ENCODE assay signal across 30 cellular contexts in the genomic region with DNA sequence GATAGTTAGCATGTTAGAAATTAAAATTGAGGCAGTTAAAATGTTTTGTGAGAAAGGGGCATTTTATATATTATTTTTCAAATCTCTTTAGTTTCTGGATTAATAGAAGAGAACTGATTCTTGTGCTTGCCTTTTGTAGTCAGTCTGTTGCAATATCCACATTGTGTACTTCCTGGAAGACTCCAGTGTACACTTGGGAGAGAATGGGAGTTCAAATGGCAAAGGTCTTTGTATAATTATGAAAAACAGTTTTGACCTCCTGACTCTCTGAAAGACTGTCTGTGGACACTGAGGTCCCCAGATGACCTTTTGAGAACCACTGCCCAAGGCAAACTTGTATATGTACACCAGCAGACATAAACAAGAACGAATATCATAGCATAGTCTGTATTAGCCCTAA. TPM values are rescaled to one million over a fixed set of nuclear protein-coding genes. Genes with fewer than 3 reads are reported as not detected.
"Had no signal": no experiment of that assay in that cellular context is flagged by ENCODE, and none has a peak within 500 bp of the region (broad histone marks: within the 10 kb centered on the region; RNA-seq: fewer than 3 reads in every experiment).

No MANE protein-coding gene starts in this region.

- H3K27ac ChIP-seq: adrenal gland, body of pancreas, cardiac muscle cell, colonic mucosa, epithelial cell of prostate, esophagus squamous epithelium, gastroesophageal sphincter, heart right ventricle, hepatocyte had no signal

- H3K9me3 ChIP-seq: adrenal gland, body of pancreas, colonic mucosa, esophagus squamous epithelium, gastroesophageal sphincter, heart right ventricle had no signal

- DNase-seq: activated CD4-positive, alpha-beta memory T cell treated with anti-CD3 and anti-CD28 coated beads for 36 hours; activated CD4-positive, alpha-beta T cell treated with anti-CD3 and anti-CD28 coated beads for 36 hours; activated CD4-positive, alpha-beta T cell treated with anti-CD3 and anti-CD28 coated beads, Interleukin-2, amount 10 ng/mL, durations not matched to agents 24 days and 14 days; activated CD4-positive, CD25-positive, alpha-beta regulatory T cell; activated CD4-positive, CD25-positive, alpha-beta regulatory T cell treated with anti-CD3 and anti-CD28 coated beads, Interleukin-2, amount 50 U/mL, for 72 hours; activated CD8-positive, alpha-beta memory T cell treated with anti-CD3 and anti-CD28 coated beads, Interleukin-2, amount 10 ng/mL, durations not matched to agents 7 days and 5 days; activated CD8-positive, alpha-beta memory T cell treated with anti-CD3 and anti-CD28 coated beads, Interleukin-2, amount 50 U/mL, for 4 hours; activated CD8-positive, alpha-beta T cell treated with anti-CD3 and anti-CD28 coated beads, Interleukin-2, amount 10 ng/mL, durations not matched to agents 7 days and 5 days; activated effector memory CD4-positive, alpha-beta T cell treated with anti-CD3 and anti-CD28 coated beads, Interleukin-2, amount 50 U/mL, for 16 hours; activated naive CD4-positive, alpha-beta T cell treated with anti-CD3 and anti-CD28 coated beads for 36 hours; activated naive CD8-positive, alpha-beta T cell treated with anti-CD3 and anti-CD28 coated beads for 36 hours; activated naive CD8-positive, alpha-beta T cell treated with anti-CD3 and anti-CD28 coated beads, Interleukin-2, amount 50 U/mL, for 24 hours; activated T-cell treated with anti-CD3 and anti-CD28 coated beads, Interleukin-2, amount 50 U/mL, for 1 hour; activated T-cell treated with anti-CD3 and anti-CD28 coated beads, Interleukin-2, amount 50 U/mL, for 48 hours; adrenal gland; amygdala; aorta; body of pancreas; central memory CD4-positive, alpha-beta T cell; cerebellar nuclear complex; colonic mucosa; effector CD8-positive, alpha-beta T cell; esophagus squamous epithelium; foreskin melanocyte; heart right ventricle; T-helper 17 cell had no signal

- H3K27me3 ChIP-seq: adrenal gland, body of pancreas, cardiac muscle cell, colonic mucosa, esophagus squamous epithelium, gastroesophageal sphincter, heart right ventricle, hepatocyte had no signal

- H2AFZ ChIP-seq: hepatocyte had no signal

- H3K4me1 ChIP-seq: adrenal gland, body of pancreas, colonic mucosa, esophagus squamous epithelium, gastroesophageal sphincter, heart right ventricle had no signal

- ATAC-seq: activated CD4-positive, alpha-beta T cell treated with anti-CD3 and anti-CD28 coated beads for 36 hours; activated CD8-positive, alpha-beta memory T cell treated with anti-CD3 and anti-CD28 coated beads, Interleukin-2, amount 10 ng/mL, durations not matched to agents 7 days and 5 days; activated CD8-positive, alpha-beta T cell treated with anti-CD3 and anti-CD28 coated beads, Interleukin-2, amount 10 ng/mL, durations not matched to agents 7 days and 5 days; activated naive CD8-positive, alpha-beta T cell treated with anti-CD3 and anti-CD28 coated beads, Interleukin-2, amount 50 U/mL, for 24 hours; body of pancreas; gastroesophageal sphincter; heart right ventricle; T-helper 17 cell had no signal

- H3K36me3 ChIP-seq: adrenal gland, cardiac muscle cell, colonic mucosa, esophagus squamous epithelium, gastroesophageal sphincter had no signal

- H3K4me2 ChIP-seq: hepatocyte had no signal

- H3K4me3 ChIP-seq: adrenal gland, body of pancreas, cardiac muscle cell, colonic mucosa, esophagus squamous epithelium, gastroesophageal sphincter, heart right ventricle, hepatocyte had no signal

- H3K79me2 ChIP-seq: hepatocyte had no signal

RNA-seq across cellular contexts. Expression of gene E2F7, which starts 12.1 kb away (rescaled TPM):
- total RNA-seq: body of pancreas had no signal
- polyA plus RNA-seq: aorta had no signal
